1 cellular context compared by ENCODE assay signal in the genomic region with DNA sequence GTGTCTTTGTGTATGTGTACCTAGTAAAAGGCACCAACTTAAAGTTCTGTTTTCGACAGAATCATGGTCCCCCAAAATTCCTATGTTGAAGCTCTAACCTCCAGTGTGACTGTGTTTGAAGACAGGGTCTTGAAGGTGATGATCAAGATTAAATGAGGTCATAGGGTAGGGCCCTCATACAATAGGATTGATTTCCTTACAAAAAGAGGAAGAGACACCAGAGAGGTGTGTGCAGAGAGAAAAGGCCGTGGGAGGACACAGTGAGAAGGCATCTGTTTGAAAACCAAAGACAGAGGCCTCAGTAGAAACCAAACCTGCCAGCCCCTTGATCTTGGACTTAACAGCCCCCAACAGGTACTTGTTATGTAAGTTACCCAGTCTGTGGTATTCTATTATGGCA.
TF ChIP-seq lines count a peak whose summit lies in the region.

No MANE protein-coding gene starts in this region.

TF ChIP-seq in GM12878, 131 proteins besides CTCF, POLR2A, EP300 and RAD21 (continued from another document):
- TF ChIP-seq NFXL1 (IDR thresholded peaks at IDR 0.05; ENCODE audit: borderline replicate concordance) (no peak), LARP7 (IDR thresholded peaks at IDR 0.05) (no peak), ATF7 (IDR thresholded peaks at IDR 0.05; ENCODE audit: low read depth) (peak; percentile 63), CBX5 (IDR thresholded peaks at IDR 0.05; ENCODE audit: low read depth) (no peak), MXI1 (IDR thresholded peaks at IDR 0.05; ENCODE audit: low read depth, low read length) (no peak), EED (IDR thresholded peaks at IDR 0.05; ENCODE audit: low read depth) (peak; percentile 49; the same call in 1 of the 2 replicates), SPI1 (IDR thresholded peaks at IDR 0.05; ENCODE audit: borderline replicate concordance, insufficient read depth, low read depth, low read length) (peak; percentile 84), SUPT20H (IDR thresholded peaks at IDR 0.05; ENCODE audit: borderline replicate concordance, control insufficient read depth, low read depth, low read length) (no peak)
- TF ChIP-seq, protein P1, sequence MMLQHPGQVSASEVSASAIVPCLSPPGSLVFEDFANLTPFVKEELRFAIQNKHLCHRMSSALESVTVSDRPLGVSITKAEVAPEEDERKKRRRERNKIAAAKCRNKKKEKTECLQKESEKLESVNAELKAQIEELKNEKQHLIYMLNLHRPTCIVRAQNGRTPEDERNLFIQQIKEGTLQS (IDR thresholded peaks at IDR 0.05; ENCODE audit: borderline replicate concordance, extremely low read depth, low read depth, low read length): no peak
- TF ChIP-seq, protein P2, sequence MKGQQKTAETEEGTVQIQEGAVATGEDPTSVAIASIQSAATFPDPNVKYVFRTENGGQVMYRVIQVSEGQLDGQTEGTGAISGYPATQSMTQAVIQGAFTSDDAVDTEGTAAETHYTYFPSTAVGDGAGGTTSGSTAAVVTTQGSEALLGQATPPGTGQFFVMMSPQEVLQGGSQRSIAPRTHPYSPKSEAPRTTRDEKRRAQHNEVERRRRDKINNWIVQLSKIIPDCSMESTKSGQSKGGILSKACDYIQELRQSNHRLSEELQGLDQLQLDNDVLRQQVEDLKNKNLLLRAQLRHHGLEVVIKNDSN (IDR thresholded peaks at IDR 0.05; ENCODE audit: borderline replicate concordance, extremely low read length, insufficient read depth, low read depth, low read length): no peak
